In the genomic region with DNA sequence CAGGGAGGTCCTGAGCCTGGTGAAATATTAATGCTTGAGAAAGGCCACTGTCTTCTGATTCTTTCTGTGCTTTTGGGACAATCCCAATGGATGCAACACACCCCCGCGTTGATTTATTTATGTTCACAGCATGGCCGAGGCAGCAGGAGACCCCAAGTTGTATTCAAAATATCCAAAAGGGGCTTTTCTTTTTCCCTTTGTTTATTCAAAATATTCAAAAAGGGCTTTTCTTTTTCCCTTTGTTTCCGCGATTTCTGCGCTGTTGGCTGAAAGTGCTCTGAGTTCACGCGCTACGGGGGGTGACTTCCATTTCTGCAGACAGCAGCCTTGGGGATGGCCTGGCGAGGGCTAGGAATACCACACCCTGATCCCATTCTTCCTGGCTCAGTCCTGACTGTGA, we compare ENCODE assay signal across 20 cellular contexts. TPM values are rescaled to one million over a fixed set of nuclear protein-coding genes. Genes with fewer than 3 reads are reported as not detected.
DNase-seq lines count a peak whose midpoint lies in the region; ATAC-seq, FAIRE-seq and TF ChIP-seq lines count a peak whose summit lies in the region.
"Had no signal": no experiment of that assay in that cellular context is flagged by ENCODE, and none has a peak within 500 bp of the region (broad histone marks: within the 10 kb centered on the region; RNA-seq: fewer than 3 reads in every experiment).

No MANE protein-coding gene starts in this region.

- H3K36me3 Mint-ChIP-seq in H9 (ENCODE audit: insufficient read depth in 1 of 3, low read depth in 3 of 3) = peaks cover 4 to 17% (median 15%) of the 10 kb centered on the region in 3 experiments; a peak in 5 of 7 replicates

- H2AFZ ChIP-seq in H9 (ENCODE audit: low read length) = no peak overlapping the region
- no peak overlapping the region for H2AFZ ChIP-seq in H1 (ENCODE audit: low read length)

- H2BK120ac ChIP-seq in H9 (ENCODE audit: low read depth, low read length, poor library complexity, severe bottlenecking) (no peak overlapping the region), H1 (replicated peaks; ENCODE audit: low read depth, low read length) (no peak overlapping the region)

- TF ChIP-seq EP300 in H1 (IDR thresholded peaks at IDR 0.05; ENCODE audit: borderline replicate concordance in 1 of 2, low read depth in 2 of 2, low read length in 2 of 2) (peak in 1 of 2 experiments; percentile 67; a peak in 1 of 3 replicates), sigmoid colon (IDR thresholded peaks at IDR 0.05) (no peak)

- H3K79me1 ChIP-seq in H9 (ENCODE audit: insufficient read depth, low read depth, low read length, poor library complexity, severe bottlenecking) (no peaks in the 10 kb centered on the region), H1 (ENCODE audit: low read depth, low read length) (no peaks in the 10 kb centered on the region)

- intact Hi-C loops in sigmoid colon (cut with DNase I) = no loop called here

- no peak overlapping the region for H2BK5ac ChIP-seq in H9 (ENCODE audit: insufficient read length, low read length)
- H2BK5ac ChIP-seq in H1 (ENCODE audit: low read depth, low read length) = peak overlapping the region; percentile 66; the same call in 1 of the 2 replicates

- no CpG with 5 or more reads among the region's 10 CpGs for WGBS in H9 (ENCODE audit: extremely low coverage, insufficient read length, low lambda C conversion rate)
- 1% methylated on average over 10 of the region's 10 CpGs; no CpG with 5 or more reads in 1 of the 2 experiments for WGBS in H1 (ENCODE audit: extremely low coverage in 1 of 2, insufficient coverage in 1 of 2, insufficient read length in 1 of 2, insufficient replicate concordance in 2 of 2, low coverage in 1 of 2, low lambda C conversion rate in 2 of 2, missing lambda C conversion rate in 1 of 2), 2 experiments
- WGBS in sigmoid colon, 2 donors = 28 to 44% methylated on average over 10 of the region's 10 CpGs

- H3K14ac ChIP-seq in H9 (ENCODE audit: insufficient read depth, low read length) (no peak overlapping the region), H1 (ENCODE audit: insufficient read length) (no peak overlapping the region)

- H4K20me1 ChIP-seq in H9 (ENCODE audit: control insufficient read depth, insufficient read depth, insufficient read length) = no peaks in the 10 kb centered on the region
- H4K20me1 ChIP-seq in H1 (replicated peaks in 1 of 2; ENCODE audit: control insufficient read depth in 1 of 2, insufficient read depth in 2 of 2, low read length in 2 of 2) = no peaks in the 10 kb centered on the region

- H3K4me1 ChIP-seq in H9 (ENCODE audit: insufficient read depth, low read length) (no peaks in the 10 kb centered on the region), H1 (replicated peaks in 1 of 4; ENCODE audit: control insufficient read depth in 3 of 4, insufficient read depth in 4 of 4, low read length in 3 of 4) (peaks cover 2 to 9% (median 5%) of the 10 kb centered on the region in 4 experiments), sigmoid colon (no peaks in the 10 kb centered on the region)
- H3K4me1 ChIP-seq: SJSA1 had no signal

- peak overlapping the region; percentile 47 to 70 for H3K4me3 Mint-ChIP-seq in H9
- no peak overlapping the region for H3K4me3 Mint-ChIP-seq in stimulated activated naive CD8-positive, alpha-beta T cell treated with anti-CD3 and anti-CD28 coated beads, Interleukin-15, amount 100 ng/mL, for 72 hours

- H2AK5ac ChIP-seq in H9 (ENCODE audit: insufficient read length, low read length) (no peak overlapping the region), H1 (ENCODE audit: low read depth, low read length) (no peak overlapping the region)

- no peak overlapping the region for H3K18ac ChIP-seq in H9 (ENCODE audit: insufficient read length, low read depth, low read length)
- no peak overlapping the region for H3K18ac ChIP-seq in H1 (ENCODE audit: extremely low read depth, low read length)

- peaks cover 57% of the 10 kb centered on the region for H3K27me3 Mint-ChIP-seq in H9 (ENCODE audit: low read depth)
- H3K27me3 Mint-ChIP-seq in stimulated activated naive CD8-positive, alpha-beta T cell treated with anti-CD3 and anti-CD28 coated beads, Interleukin-15, amount 100 ng/mL, for 72 hours = no peaks in the 10 kb centered on the region

- FAIRE-seq in H1 (lab: Jason Lieb, UNC) = peak; percentile 91
- FAIRE-seq: HTR-8/SVneo, K562 had no signal

- H3K27ac ChIP-seq in H9 (ENCODE audit: insufficient read length, low read depth, low read length) = no peak overlapping the region
- H3K27ac ChIP-seq in H1 (ENCODE audit: low read depth, low read length) = no peak overlapping the region
- no peak overlapping the region for H3K27ac ChIP-seq in sigmoid colon
- H3K27ac ChIP-seq: HL-60, SJSA1 had no signal

- H3K4ac ChIP-seq in H9 (ENCODE audit: low read depth, low read length) (no peak overlapping the region), H1 (replicated peaks; ENCODE audit: insufficient read length, low read depth, low read length) (no peak overlapping the region)

- H4K5ac ChIP-seq in H9 (ENCODE audit: insufficient read length, low read depth, low read length) (no peak overlapping the region), H1 (ENCODE audit: insufficient read length, low read depth, low read length) (no peak overlapping the region)

- CTCF ChIA-PET in H1 (lab: Charles Lee; ENCODE audit: partially characterized antibody) = no interaction called here

- no peak overlapping the region for H3K9ac ChIP-seq in H9 (ENCODE audit: extremely low read depth, insufficient read length, low read length)
- no peak overlapping the region for H3K9ac ChIP-seq in H1 (replicated peaks in 1 of 4; ENCODE audit: extremely low read depth in 1 of 4, low read depth in 3 of 4, low read length in 3 of 4)

- DNase-seq in H9 (peak; percentile 78), H1 (ENCODE audit: low read depth in 1 of 2, low spot score in 2 of 2) (peak; percentile 72 to 80), iPS-NIHi11 (ENCODE audit: low spot score) (peak; percentile 80), sigmoid colon (peak; percentile 30), amniotic stem cell (lab: John Stamatoyannopoulos, UW) (no peak), inferior parietal cortex (ENCODE audit: extremely low spot score) (no peak), SIG-M5 treated with dmso at 0.1 percent for 504 hours (lab: John Stamatoyannopoulos, UW; ENCODE audit: unreplicated experiment) (no peak)
- no peak for DNase-seq in stimulated activated naive CD8-positive, alpha-beta T cell treated with anti-CD3 and anti-CD28 coated beads, Interleukin-15, amount 100 ng/mL, for 72 hours
- DNase-seq: C1 segment of cervical spinal cord, DND-41, HCEC 1CT, NCI-H1417 treated with DMSO at 0.1 percent for 48 hours, NCI-H1930, NCI-H2171, NCI-H748 treated with DMSO at 0.1 percent for 48 hours, PC-3 had no signal

- H3T11ph ChIP-seq in H9 (ENCODE audit: low read length) = no peak overlapping the region

- no peak overlapping the region for H2BK15ac ChIP-seq in H9 (ENCODE audit: low read depth, low read length)
- no peak overlapping the region for H2BK15ac ChIP-seq in H1 (ENCODE audit: low read length)

- no peaks in the 10 kb centered on the region for H3K79me2 ChIP-seq in H9 (ENCODE audit: insufficient read depth, low read length)
- H3K79me2 ChIP-seq in H1 (ENCODE audit: control insufficient read depth in 1 of 2, insufficient read depth in 2 of 2, low read length in 2 of 2) = no peaks in the 10 kb centered on the region

- H3K56ac ChIP-seq in H9 (ENCODE audit: insufficient read length, low read depth, low read length) = no peak overlapping the region
- no peak overlapping the region for H3K56ac ChIP-seq in H1 (replicated peaks; ENCODE audit: insufficient read length, low read depth, low read length)

- H3K4me1 Mint-ChIP-seq in H9 = peaks cover 19 to 27% of the 10 kb centered on the region in 2 experiments
- H3K4me1 Mint-ChIP-seq in stimulated activated naive CD8-positive, alpha-beta T cell treated with anti-CD3 and anti-CD28 coated beads, Interleukin-15, amount 100 ng/mL, for 72 hours = peaks cover 8% of the 10 kb centered on the region

- H3K23ac ChIP-seq in H9 (ENCODE audit: insufficient read length, low read depth, low read length) (no peak overlapping the region), H1 (ENCODE audit: insufficient read length) (no peak overlapping the region)

- no peak overlapping the region for H4K91ac ChIP-seq in H9 (ENCODE audit: insufficient read length, low read depth, low read length)
- H4K91ac ChIP-seq in H1 (replicated peaks; ENCODE audit: insufficient read length, low read length) = no peak overlapping the region

- H2BK20ac ChIP-seq in H9 (ENCODE audit: low read depth, low read length, poor library complexity, severe bottlenecking) = no peak overlapping the region
- no peak overlapping the region for H2BK20ac ChIP-seq in H1 (ENCODE audit: low read length)

- peaks cover 7% of the 10 kb centered on the region; the same call in 1 of the 2 replicates for H3K27me3 ChIP-seq in H9 (ENCODE audit: insufficient read depth, low read length)
- H3K27me3 ChIP-seq in H1 (replicated peaks in 1 of 4; ENCODE audit: control insufficient read depth in 3 of 4, extremely low read depth in 1 of 4, insufficient read depth in 3 of 4, low read length in 3 of 4) = peaks cover 0 to 11% (median 3%) of the 10 kb centered on the region in 4 experiments; a peak in 3 of 7 replicates
- peaks cover 0 to 8% (median 0%) of the 10 kb centered on the region in 3 donors for H3K27me3 ChIP-seq in sigmoid colon
- H3K27me3 ChIP-seq: SJSA1 had no signal

- H3K27ac Mint-ChIP-seq in H9 = peak overlapping the region; percentile 81 to 92 (median 87); a peak in 6 of 7 replicates
- no peak overlapping the region for H3K27ac Mint-ChIP-seq in stimulated activated naive CD8-positive, alpha-beta T cell treated with anti-CD3 and anti-CD28 coated beads, Interleukin-15, amount 100 ng/mL, for 72 hours

- no peak for TF ChIP-seq CTCF in H9 (conservative IDR thresholded peaks at IDR 0.05)
- no peak for TF ChIP-seq CTCF in H1 (IDR thresholded peaks at IDR 0.05; ENCODE audit: control extremely low read depth in 1 of 3, insufficient read depth in 1 of 3, low read depth in 1 of 3, low read length in 3 of 3)
- no peak for TF ChIP-seq CTCF in sigmoid colon (IDR thresholded peaks at IDR 0.05)

- peak in 1 of 2 experiments; percentile 6; a peak in 1 of 4 replicates for TF ChIP-seq RAD21 in H1 (IDR thresholded peaks at IDR 0.05 in 1 of 2, conservative IDR thresholded peaks at IDR 0.05 in 1 of 2; ENCODE audit: low read depth in 2 of 2, low read length in 2 of 2)

- peaks cover 4% of the 10 kb centered on the region for H3K23me2 ChIP-seq in H9 (ENCODE audit: insufficient read length, low read depth, low read length, poor library complexity, severe bottlenecking)
- H3K23me2 ChIP-seq in H1 (ENCODE audit: low read depth, low read length) = no peaks in the 10 kb centered on the region

- ATAC-seq in stimulated activated naive CD8-positive, alpha-beta T cell treated with anti-CD3 and anti-CD28 coated beads, Interleukin-15, amount 100 ng/mL, for 72 hours = no peak
- ATAC-seq: K562, PC-3 had no signal

- H4K8ac ChIP-seq in H9 (replicated peaks; ENCODE audit: insufficient read length, low read depth, low read length) = no peak overlapping the region
- no peak overlapping the region for H4K8ac ChIP-seq in H1 (ENCODE audit: extremely low read depth, insufficient read depth, low read length)

- TF ChIP-seq POLR2A in H1 (IDR thresholded peaks at IDR 0.05; ENCODE audit: control extremely low read depth in 1 of 2, low read depth in 2 of 2, low read length in 2 of 2) (no peak), sigmoid colon (IDR thresholded peaks at IDR 0.05) (no peak)

- peaks cover 2 to 5% of the 10 kb centered on the region in 2 experiments; a peak in 2 of 5 replicates for H3K9me3 Mint-ChIP-seq in H9
- no peaks in the 10 kb centered on the region for H3K9me3 Mint-ChIP-seq in stimulated activated naive CD8-positive, alpha-beta T cell treated with anti-CD3 and anti-CD28 coated beads, Interleukin-15, amount 100 ng/mL, for 72 hours

- H3K4me2 ChIP-seq in H9 (ENCODE audit: insufficient read depth, insufficient read length, low read length) = peak overlapping the region; percentile 51
- peak overlapping the region; percentile 42 for H3K4me2 ChIP-seq in H1 (ENCODE audit: insufficient read depth in 1 of 2, low read depth in 2 of 2, low read length in 2 of 2)

- POLR2A ChIA-PET in H1 (lab: Charles Lee; ENCODE audit: partially characterized antibody) = no interaction called here

- peak overlapping the region in 2 of 4 experiments; percentile 19 to 40; a peak in 4 of 8 replicates for H3K4me3 ChIP-seq in H1 (ENCODE audit: extremely low read depth in 1 of 4, insufficient read depth in 2 of 4, low read depth in 3 of 4, low read length in 4 of 4)
- no peak overlapping the region for H3K4me3 ChIP-seq in sigmoid colon
- H3K4me3 ChIP-seq: K562, SJSA1 had no signal

- no peaks in the 10 kb centered on the region for H3K36me3 ChIP-seq in H1 (ENCODE audit: control insufficient read depth in 2 of 4, insufficient read depth in 4 of 4, low read length in 3 of 4)
- H3K36me3 ChIP-seq in sigmoid colon = no peaks in the 10 kb centered on the region
- H3K36me3 ChIP-seq: SJSA1 had no signal

- H3K9me3 ChIP-seq in H9 (ENCODE audit: control insufficient read depth, low read depth, low read length) (no peaks in the 10 kb centered on the region), H1 (ENCODE audit: insufficient read depth in 2 of 2, low read depth in 1 of 2, low read length in 1 of 2) (no peaks in the 10 kb centered on the region; a peak in 1 of 4 replicates), sigmoid colon (peaks cover 0 to 2% (median 0%) of the 10 kb centered on the region in 4 donors)

- H2BK12ac ChIP-seq in H9 (ENCODE audit: insufficient read length, low read depth, low read length) (no peak overlapping the region), H1 (ENCODE audit: low read depth, low read length) (0 out of 2 replicates have a peak overlapping the region, but pooled peaks have one; percentile 9)

RNA-seq across cellular contexts. Expression of gene PPP2R3B, which starts 59.5 kb away (rescaled TPM):
- total RNA-seq in H9 (2021) (63.3 and 72.1 TPM in 2 replicates), sigmoid colon (10 to 100 TPM in 1 of 4 donors, 1 to 10 TPM in 3; 3.2 to 16.1 (median 6.6) TPM)
- 84.3 and 86.7 TPM in 2 replicates for total RNA-seq in H1 (2021; fragmentation: NEBNext Ultra II Directional; extraction: Animal tissue kit (Norgen Biotek cat#: 25700))
- polyA plus RNA-seq in H1 (2011; rRNA removed) (47.6 and 80.1 TPM in 2 replicates), sigmoid colon (10 to 100 TPM in 1 of 3 donors, 1 to 10 TPM in 2; 2.1 to 13.3 (median 5.4) TPM)
- 74.0 TPM for polyA plus RNA-seq in H1 (2011; cell fraction: cytosol; rRNA removed)
- 265 TPM for polyA plus RNA-seq in H1 (2011; cell fraction: nucleus; rRNA removed)
- 46.6 to 79.9 TPM (median 73.3 TPM) in 4 replicates for polyA plus RNA-seq in H1 (2012, experiment 1 of 2)
- polyA plus RNA-seq in H1 (2012, experiment 2 of 2) = 48.0 TPM
- 41.6 TPM for polyA plus RNA-seq in H1 (2013, experiment 1 of 2)
- polyA plus RNA-seq in H1 (2013, experiment 2 of 2) = 37.4 TPM
- 39.1 and 49.9 TPM in 2 replicates for polyA minus RNA-seq in H1 (2011; rRNA and poly(A)+ RNA removed)
- 56.4 TPM for polyA minus RNA-seq in H1 (2011; cell fraction: cytosol; rRNA and poly(A)+ RNA removed)
- polyA minus RNA-seq in H1 (2011; cell fraction: nucleus; rRNA and poly(A)+ RNA removed) = 122 TPM

Comparison
In these comparisons a context has a peak if more than half of its experiments do, and no peak if none do; other contexts are left out.
1. DNase-seq: peak in H9 (single experiment), H1 (2 of 2), iPS-NIHi11 (single experiment) and sigmoid colon (single experiment); none in amniotic stem cell (single experiment), stimulated activated naive CD8-positive, alpha-beta T cell treated with anti-CD3 and anti-CD28 coated beads, Interleukin-15, amount 100 ng/mL, for 72 hours (0 of 2), inferior parietal cortex (single experiment) and SIG-M5 treated with dmso at 0.1 percent for 504 hours (single experiment).
2. H3K27ac Mint-ChIP-seq: peak in H9 (3 of 3); none in stimulated activated naive CD8-positive, alpha-beta T cell treated with anti-CD3 and anti-CD28 coated beads, Interleukin-15, amount 100 ng/mL, for 72 hours (0 of 2).
3. H3K4me3 Mint-ChIP-seq: peak in H9 (2 of 2); none in stimulated activated naive CD8-positive, alpha-beta T cell treated with anti-CD3 and anti-CD28 coated beads, Interleukin-15, amount 100 ng/mL, for 72 hours (0 of 2).